ENCODE assay signal across 32 cellular contexts in the genomic region with DNA sequence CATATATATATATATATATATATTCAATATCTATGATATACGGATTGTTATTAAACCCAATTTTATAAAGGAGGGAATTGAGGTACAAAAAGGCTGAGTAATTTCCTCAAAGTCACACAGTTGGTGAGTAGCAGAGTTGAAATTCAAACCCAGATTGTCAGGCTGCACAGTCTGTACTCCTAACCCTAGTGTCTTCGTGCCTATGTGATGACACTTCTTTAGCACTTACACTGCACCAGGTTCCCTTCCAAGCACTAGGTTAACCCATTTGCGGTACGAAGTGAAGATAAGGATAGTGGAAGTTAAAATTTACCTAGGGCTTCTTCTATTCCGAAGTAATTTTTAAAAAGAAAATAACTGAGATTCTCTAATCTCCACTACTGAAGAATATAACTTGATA.
DNase-seq lines count a peak whose midpoint lies in the region; ATAC-seq, FAIRE-seq and TF ChIP-seq lines count a peak whose summit lies in the region.
"Had no signal": no experiment of that assay in that cellular context is flagged by ENCODE, and none has a peak within 500 bp of the region (broad histone marks: within the 10 kb centered on the region; RNA-seq: fewer than 3 reads in every experiment).

No MANE protein-coding gene starts in this region.

- H4K91ac ChIP-seq in trophoblast cell (ENCODE audit: low read depth, low read length): no peak overlapping the region

- no peak for TF ChIP-seq RAD21 in K562 (CRISPR knock-in tag; conservative IDR thresholded peaks at IDR 0.05 in 1 of 2, IDR thresholded peaks at IDR 0.05 in 1 of 2)

- H3K4ac ChIP-seq in trophoblast cell (ENCODE audit: low read depth, low read length): no peak overlapping the region

- H2AFZ ChIP-seq in K562 (ENCODE audit: low read depth, low read length) (no peak overlapping the region), trophoblast cell (ENCODE audit: insufficient read depth, low read length, poor library complexity) (no peak overlapping the region)

- H3K9me1 ChIP-seq in K562 (ENCODE audit: control insufficient read depth, insufficient read depth, low read length): no peaks in the 10 kb centered on the region

- no peak overlapping the region for H2BK5ac ChIP-seq in trophoblast cell (ENCODE audit: low read depth, low read length, poor library complexity)

- H4K8ac ChIP-seq in trophoblast cell (ENCODE audit: low read depth, low read length): no peak overlapping the region

- POLR2A ChIA-PET in K562 (lab: Yijun Ruan, JAX): no interaction called here

- H3K27ac ChIP-seq in K562 (ENCODE audit: extremely low read depth, low read depth, low read length) (no peak overlapping the region), trophoblast cell (ENCODE audit: low read depth, low read length) (no peak overlapping the region), dorsolateral prefrontal cortex (no peak overlapping the region), esophagus squamous epithelium (no peak overlapping the region)
- H3K27ac ChIP-seq: 22Rv1; A549; BLaER1; BLaER1 treated with 17β-estradiol and CSF1 and Interleukin-3, amounts not matched to agents 10 nM and 100 nM; C4-2B had no signal

- no peak overlapping the region for H3K4me3 ChIP-seq in K562
- H3K4me3 ChIP-seq in trophoblast cell (ENCODE audit: low read depth, low read length): no peak overlapping the region
- no peak overlapping the region for H3K4me3 ChIP-seq in dorsolateral prefrontal cortex
- H3K4me3 ChIP-seq in esophagus squamous epithelium: no peak overlapping the region
- H3K4me3 ChIP-seq: A549; BLaER1; BLaER1 treated with 17β-estradiol and CSF1 and Interleukin-3, amounts not matched to agents 10 nM and 100 nM had no signal

- no peak overlapping the region for H3K14ac ChIP-seq in trophoblast cell (ENCODE audit: low read length)

- no peak for TF ChIP-seq EP300 in K562 (IDR thresholded peaks at IDR 0.05; ENCODE audit: low read length)

- FAIRE-seq in K562 (lab: Jason Lieb, UNC): no peak
- FAIRE-seq: A204.1, A549, D721Med had no signal

- H2AK5ac ChIP-seq in trophoblast cell (ENCODE audit: low read length): no peak overlapping the region

- intact Hi-C loops in K562 (cut with micrococcal nuclease): no loop called here
- intact Hi-C loops in dorsolateral prefrontal cortex (cut with DNase I): no loop called here
- intact Hi-C loops in esophagus squamous epithelium (cut with DNase I): no loop called here

- H3K36me3 ChIP-seq in K562 (ENCODE audit: control insufficient read depth, insufficient read depth, low read length) (no peaks in the 10 kb centered on the region), trophoblast cell (ENCODE audit: control insufficient read depth in 1 of 2, insufficient read depth in 2 of 2, low read length in 2 of 2) (no peaks in the 10 kb centered on the region), esophagus squamous epithelium (no peaks in the 10 kb centered on the region)
- H3K36me3 ChIP-seq: BE2C; BLaER1; BLaER1 treated with 17β-estradiol and CSF1 and Interleukin-3, amounts not matched to agents 10 nM and 100 nM had no signal

- H3K4me1 ChIP-seq in K562 (replicated peaks in 1 of 2; ENCODE audit: control insufficient read depth in 2 of 2, insufficient read depth in 2 of 2, low read length in 2 of 2): no peaks in the 10 kb centered on the region
- H3K4me1 ChIP-seq in trophoblast cell (ENCODE audit: control insufficient read depth in 1 of 2, insufficient read depth in 2 of 2, low read length in 2 of 2): no peaks in the 10 kb centered on the region
- H3K4me1 ChIP-seq in esophagus squamous epithelium: no peaks in the 10 kb centered on the region
- H3K4me1 ChIP-seq: A549; BE2C; BLaER1; BLaER1 treated with 17β-estradiol and CSF1 and Interleukin-3, amounts not matched to agents 10 nM and 100 nM; Caco-2 had no signal

- no peak for TF ChIP-seq POLR2A in K562 (conservative IDR thresholded peaks at IDR 0.05)
- no peak for TF ChIP-seq POLR2A in esophagus squamous epithelium (IDR thresholded peaks at IDR 0.05)

- no peaks in the 10 kb centered on the region for H4K20me1 ChIP-seq in K562 (replicated peaks; ENCODE audit: control insufficient read depth, insufficient read depth, low read length)
- H4K20me1 ChIP-seq: BLaER1; BLaER1 treated with 17β-estradiol and CSF1 and Interleukin-3, amounts not matched to agents 10 nM and 100 nM had no signal

- H3K9ac ChIP-seq in K562 (ENCODE audit: insufficient read depth in 1 of 2, low read depth in 2 of 2, low read length in 2 of 2) (no peak overlapping the region), trophoblast cell (ENCODE audit: low read length) (no peak overlapping the region)
- H3K9ac ChIP-seq: BLaER1; BLaER1 treated with 17β-estradiol and CSF1 and Interleukin-3, amounts not matched to agents 10 nM and 100 nM had no signal

- H3K79me2 ChIP-seq in K562 (ENCODE audit: control insufficient read depth, insufficient read depth, low read length): no peaks in the 10 kb centered on the region
- no peaks in the 10 kb centered on the region for H3K79me2 ChIP-seq in trophoblast cell (ENCODE audit: control insufficient read depth, insufficient read depth, low read length, poor library complexity)

- TF ChIP-seq CTCF in K562 (IDR thresholded peaks at IDR 0.05 in 2 of 3, conservative IDR thresholded peaks at IDR 0.05 in 1 of 3; ENCODE audit: insufficient read depth in 2 of 3, low read depth in 1 of 3, low read length in 3 of 3): no peak
- TF ChIP-seq CTCF in dorsolateral prefrontal cortex (IDR thresholded peaks at IDR 0.05 in 54 of 56, conservative IDR thresholded peaks at IDR 0.05 in 2 of 56; ENCODE audit: low read depth in 1 of 56, partially characterized antibody in 56 of 56): no peak
- no peak for TF ChIP-seq CTCF in esophagus squamous epithelium (IDR thresholded peaks at IDR 0.05)

- in situ Hi-C loops in K562 (cut with MboI): no loop called here

- H2BK120ac ChIP-seq in trophoblast cell (ENCODE audit: insufficient read depth, low read length, poor library complexity): no peak overlapping the region

- H3K23ac ChIP-seq in trophoblast cell (ENCODE audit: low read length): no peak overlapping the region

- H2BK12ac ChIP-seq in trophoblast cell (ENCODE audit: low read length): no peak overlapping the region

- WGBS in K562 (ENCODE audit: insufficient coverage, low coverage, missing lambda C conversion rate): 32% methylated on average over 5 of the region's 5 CpGs
- WGBS in trophoblast cell (ENCODE audit: extremely low coverage, insufficient coverage, insufficient read length): no CpG with 5 or more reads among the region's 5 CpGs
- WGBS in esophagus squamous epithelium, 2 donors: 75 to 91% methylated on average over 5 of the region's 5 CpGs

- H3K27me3 ChIP-seq in K562 (ENCODE audit: control insufficient read depth in 2 of 2, insufficient read depth in 2 of 2, low read length in 2 of 2) (no peaks in the 10 kb centered on the region), trophoblast cell (ENCODE audit: insufficient read depth, low read length) (no peaks in the 10 kb centered on the region), dorsolateral prefrontal cortex (no peaks in the 10 kb centered on the region), esophagus squamous epithelium (no peaks in the 10 kb centered on the region)
- H3K27me3 ChIP-seq: BE2C; BLaER1; BLaER1 treated with 17β-estradiol and CSF1 and Interleukin-3, amounts not matched to agents 10 nM and 100 nM had no signal

- DNase-seq in HT1080 (ENCODE audit: low read depth) (peak; percentile 4), K562 (ENCODE audit: extremely low read depth in 1 of 4, low spot score in 3 of 4) (no peak), trophoblast cell (peak; percentile 27 to 56), dorsolateral prefrontal cortex (no peak), esophagus squamous epithelium (lab: John Stamatoyannopoulos, UW) (no peak), SK-N-DZ (ENCODE audit: low spot score) (no peak)
- DNase-seq: 8988T; ACHN; AML-193; BE2C; C1 segment of cervical spinal cord; Caco-2; Calu3; CD4-positive, alpha-beta memory T cell; CD4-positive, alpha-beta T cell; CD4-positive, CD25-positive, alpha-beta regulatory T cell; CD8-positive, alpha-beta memory T cell; CD8-positive, alpha-beta T cell; COR-L47; DMS 273 treated with DMSO at 0.1 percent for 48 hours; DMS153; DMS53; DMS79; DMS79 treated with DMSO at 0.1 percent for 48 hours; DND-41 had no signal

- no peak overlapping the region for H4K12ac ChIP-seq in trophoblast cell (ENCODE audit: low read depth, low read length)

- CTCF ChIA-PET in K562 (lab: Yijun Ruan, JAX; ENCODE audit: low intra/inter-chr PET ratio): no interaction called here

- no peaks in the 10 kb centered on the region for H3K79me1 ChIP-seq in trophoblast cell (ENCODE audit: low read length)

- ATAC-seq in K562: peak; percentile 53; the same call in 1 of the 3 replicates
- ATAC-seq: A549; CD8-positive, alpha-beta T cell had no signal

- H3K4me2 ChIP-seq in K562 (ENCODE audit: insufficient read depth, low read length): no peak overlapping the region
- H3K4me2 ChIP-seq in trophoblast cell (ENCODE audit: low read length): no peak overlapping the region
- H3K4me2 ChIP-seq: A549; BLaER1; BLaER1 treated with 17β-estradiol and CSF1 and Interleukin-3, amounts not matched to agents 10 nM and 100 nM had no signal

- no TSS peak for BruUV-seq in K562 (replicated peaks; lab: Mats Ljungman, UMichigan)

- no peak overlapping the region for H3K18ac ChIP-seq in trophoblast cell (ENCODE audit: low read length)

- H3K9me3 ChIP-seq in K562 (replicated peaks; ENCODE audit: control insufficient read depth, insufficient read depth, low read depth, low read length): no peaks in the 10 kb centered on the region
- H3K9me3 ChIP-seq in trophoblast cell (ENCODE audit: insufficient read depth, low read depth, low read length): no peaks in the 10 kb centered on the region
- no peaks in the 10 kb centered on the region for H3K9me3 ChIP-seq in esophagus squamous epithelium
- H3K9me3 ChIP-seq: A549; BE2C; BLaER1; BLaER1 treated with 17β-estradiol and CSF1 and Interleukin-3, amounts not matched to agents 10 nM and 100 nM; Caco-2 had no signal

TF ChIP-seq in K562, 482 proteins besides CTCF, POLR2A, EP300 and RAD21 (continues in another document):
- no peak for TF ChIP-seq HLTF (IDR thresholded peaks at IDR 0.05)
- TF ChIP-seq ZNF589 (CRISPR knock-in tag; IDR thresholded peaks at IDR 0.05; ENCODE audit: low read depth): no peak

Comparison
In these comparisons a context has a peak if more than half of its experiments do, and no peak if none do; other contexts are left out.
1. DNase-seq: peak in HT1080 (single experiment) and trophoblast cell (2 of 2); none in K562 (0 of 4), dorsolateral prefrontal cortex (0 of 10), esophagus squamous epithelium (single experiment) and SK-N-DZ (single experiment).